In genomic region chr5:60701317-60701988, GRCh38 we compare ENCODE assay signal across 15 cellular contexts. TPM values are rescaled to one million over a fixed set of nuclear protein-coding genes. Genes with fewer than 3 reads are reported as not detected.
DNase-seq lines count a peak whose midpoint lies in the region; ATAC-seq, FAIRE-seq and TF ChIP-seq lines count a peak whose summit lies in the region.
"Had no signal": no experiment of that assay in that cellular context is flagged by ENCODE, and none has a peak within 500 bp of the region (broad histone marks: within the 10 kb centered on the region; RNA-seq: fewer than 3 reads in every experiment).

No MANE protein-coding gene starts in this region.

- peak overlapping the region; percentile 92 for H2AFZ ChIP-seq in DND-41 (ENCODE audit: low read depth, low read length)

- no peak for FAIRE-seq in A549 (lab: Jason Lieb, UNC)
- FAIRE-seq: GM19239, urothelium cell line had no signal

- no peak overlapping the region for H3K27ac ChIP-seq in A549
- no peak overlapping the region for H3K27ac ChIP-seq in DND-41 (ENCODE audit: low read length)
- no peak overlapping the region for H3K27ac ChIP-seq in SK-N-MC
- H3K27ac ChIP-seq in stomach: no peak overlapping the region
- H3K27ac ChIP-seq: lower lobe of right lung had no signal

- no peaks in the 10 kb centered on the region for H3K36me3 ChIP-seq in DND-41 (ENCODE audit: insufficient read depth, low read length)
- H3K36me3 ChIP-seq in SK-N-MC (ENCODE audit: insufficient read depth, low read length): 0 out of 2 replicates have a peak, but pooled peaks cover 1% of the 10 kb centered on the region
- no peaks in the 10 kb centered on the region for H3K36me3 ChIP-seq in kidney epithelial cell (ENCODE audit: control insufficient read depth, insufficient read depth, low read length)
- no peaks in the 10 kb centered on the region for H3K36me3 ChIP-seq in stomach
- H3K36me3 ChIP-seq: lower lobe of right lung, MG63 had no signal

- H3K4me1 ChIP-seq in A549 (peaks cover 38% of the 10 kb centered on the region), DND-41 (ENCODE audit: insufficient read depth, low read length) (peaks cover 34% of the 10 kb centered on the region), stomach (peaks cover 8 to 24% (median 17%) of the 10 kb centered on the region in 4 donors)

- WGBS in A549 (ENCODE audit: missing lambda C conversion rate): 82% methylated on average over 8 of the region's 8 CpGs
- WGBS in stomach, 5 donors: 52 to 62% (median 54%) methylated on average over 8 of the region's 8 CpGs

- H3K9ac ChIP-seq in DND-41 (ENCODE audit: low read depth, low read length): peak overlapping the region; percentile 81; the same call in 1 of the 2 replicates
- H3K9ac ChIP-seq in SK-N-MC (ENCODE audit: insufficient read length): no peak overlapping the region

- peaks cover 34% of the 10 kb centered on the region for H3K79me2 ChIP-seq in DND-41 (ENCODE audit: insufficient read depth, low read length)

- intact Hi-C loops in stomach (cut with DNase I; ENCODE audit: low total_unique reads): no loop called here
- intact Hi-C loops in sciatic nerve (cut with DNase I): no loop called here

- H3K27me3 ChIP-seq in DND-41 (ENCODE audit: insufficient read depth, low read length, poor library complexity) (no peaks in the 10 kb centered on the region), kidney epithelial cell (ENCODE audit: control insufficient read depth, insufficient read depth, low read length) (no peaks in the 10 kb centered on the region), stomach (peaks cover 0 to 4% (median 0%) of the 10 kb centered on the region in 3 donors)
- H3K27me3 ChIP-seq: MG63 had no signal

- POLR2A ChIA-PET in A549 (lab: Yijun Ruan, JAX): no interaction called here

- H3K4me3 ChIP-seq in A549 (no peak overlapping the region), DND-41 (ENCODE audit: low read depth in 1 of 2, low read length in 2 of 2) (no peak overlapping the region), SK-N-MC (peak overlapping the region; percentile 100), kidney epithelial cell (ENCODE audit: low read depth, low read length) (no peak overlapping the region), stomach (no peak overlapping the region)

- CTCF ChIA-PET in A549 (lab: Yijun Ruan, JAX): interaction anchor here (1.6 to 5.1 kb wide), 4 partner anchors 8 to 891 kb away, joined by 3 to 64 read pairs (median 10); no protein-coding TSS in a partner anchor

- TF ChIP-seq CTCF in A549 (IDR thresholded peaks at IDR 0.05) (no peak), DND-41 (IDR thresholded peaks at IDR 0.05; ENCODE audit: borderline replicate concordance, extremely low read depth, low read length, poor library complexity, severe bottlenecking) (no peak), kidney epithelial cell (IDR thresholded peaks at IDR 0.05; ENCODE audit: insufficient read depth, low read length, poor library complexity, severe bottlenecking) (no peak), stomach (IDR thresholded peaks at IDR 0.05) (no peak)

- H3K9me3 ChIP-seq in A549: no peaks in the 10 kb centered on the region
- H3K9me3 ChIP-seq in DND-41 (ENCODE audit: insufficient read depth, low read length, severe bottlenecking): no peaks in the 10 kb centered on the region
- H3K9me3 ChIP-seq in SK-N-MC (ENCODE audit: low read depth, low read length): no peaks in the 10 kb centered on the region
- no peaks in the 10 kb centered on the region for H3K9me3 ChIP-seq in stomach
- H3K9me3 ChIP-seq: lower lobe of right lung, MG63 had no signal

- ATAC-seq in A549: no peak
- ATAC-seq in DND-41 (ENCODE audit: insufficient read depth, low read depth): no peak
- ATAC-seq in sciatic nerve: no peak
- ATAC-seq: activated CD4-positive, alpha-beta T cell treated with anti-CD3 and anti-CD28 coated beads for 36 hours had no signal

- no peak for TF ChIP-seq EP300 in A549 (IDR thresholded peaks at IDR 0.05)
- TF ChIP-seq EP300 in stomach (IDR thresholded peaks at IDR 0.05): no peak

- H3K4me2 ChIP-seq in A549: peak overlapping the region; percentile 92; the same call in 2 of the 3 replicates
- H3K4me2 ChIP-seq in DND-41 (ENCODE audit: insufficient read depth, low read length): peak overlapping the region; percentile 93; the same call in 1 of the 2 replicates

- no peaks in the 10 kb centered on the region for H4K20me1 ChIP-seq in DND-41 (ENCODE audit: insufficient read depth, low read length)

- TF ChIP-seq POLR2A in A549 (IDR thresholded peaks at IDR 0.05; ENCODE audit: low read length) (no peak), stomach (IDR thresholded peaks at IDR 0.05) (no peak)

- DNase-seq in A549 (ENCODE audit: low read depth in 1 of 2, low spot score in 1 of 2) (no peak), DND-41 (peak; percentile 7), SK-N-MC (ENCODE audit: low read depth, low spot score) (no peak), kidney epithelial cell (ENCODE audit: low read depth) (peak; percentile 21), stomach (no peak), sciatic nerve (ENCODE audit: low spot score) (no peak), UCSD-AML1 (lab: John Stamatoyannopoulos, UW; ENCODE audit: unreplicated experiment) (no peak), retina (no peak)
- DNase-seq: activated CD4-positive, alpha-beta T cell treated with anti-CD3 and anti-CD28 coated beads for 36 hours; C1 segment of cervical spinal cord; lower lobe of right lung; MG63; SIG-M5 had no signal

- TF ChIP-seq RAD21 in A549 (conservative IDR thresholded peaks at IDR 0.05 in 1 of 2, IDR thresholded peaks at IDR 0.05 in 1 of 2): no peak

TF ChIP-seq in A549, 52 proteins besides CTCF, POLR2A, EP300 and RAD21:
- no peak for TF ChIP-seq TFCP2L1 (CRISPR knock-in tag; IDR thresholded peaks at IDR 0.05)
- no peak for TF ChIP-seq CHD4 (IDR thresholded peaks at IDR 0.05; ENCODE audit: borderline replicate concordance)
- no peak for TF ChIP-seq ATOH8 (CRISPR knock-in tag; IDR thresholded peaks at IDR 0.05; ENCODE audit: low read depth)
- no peak for TF ChIP-seq HEYL (CRISPR knock-in tag; IDR thresholded peaks at IDR 0.05)
- no peak for TF ChIP-seq POLR2AphosphoS2 (conservative IDR thresholded peaks at IDR 0.05; ENCODE audit: low read length)
- no peak for TF ChIP-seq ZSCAN20 (CRISPR knock-in tag; IDR thresholded peaks at IDR 0.05)
- no peak for TF ChIP-seq CHD2 (IDR thresholded peaks at IDR 0.05; ENCODE audit: low read length, partially characterized antibody)
- TF ChIP-seq RCOR1 (IDR thresholded peaks at IDR 0.05; ENCODE audit: low read depth, low read length): no peak
- TF ChIP-seq RFX5 (IDR thresholded peaks at IDR 0.05): no peak
TF ChIP-seq in A549: peak in this region for 0.

RNA-seq across cellular contexts. Expression of gene DEPDC1B, which starts 1.5 kb away (rescaled TPM):
- polyA plus RNA-seq in A549 (2011; rRNA removed) (27.2 and 34.8 TPM in 2 replicates), A549 (2017; fragmentation: RNase III; extraction: RNeasy Plus Mini Kit Qiagen cat#74134 plus additional on column Dnase treatment) (15.9 to 18.5 TPM (median 17.4 TPM) in 3 replicates), stomach (1 to 10 TPM; 1.7 to 2.3 (median 1.9) TPM)
- polyA plus RNA-seq in A549 (2012; cell fraction: cytosol; rRNA removed): 17.4 and 18.5 TPM in 2 replicates
- 7.4 and 10.5 TPM in 2 replicates for polyA plus RNA-seq in A549 (2012; cell fraction: nucleus; rRNA removed)
- 18.6 and 21.7 TPM in 2 replicates for polyA minus RNA-seq in A549 (2011; rRNA and poly(A)+ RNA removed)
- total RNA-seq in kidney epithelial cell (10.6 TPM in 2 replicates), stomach (10 to 100 TPM in 1 of 5 donors, 1 to 10 TPM in 2, under 1 TPM in 1, not detected in 1; 0.14 to 40.6 (median 4.3) TPM), sciatic nerve (9.8 TPM)

Comparison
In these comparisons a context has a peak if more than half of its experiments do, and no peak if none do; other contexts are left out.
1. DNase-seq: peak in DND-41 (single experiment) and kidney epithelial cell (single experiment); none in A549 (0 of 2), SK-N-MC (single experiment), stomach (single experiment), sciatic nerve (single experiment), UCSD-AML1 (single experiment) and retina (single experiment).